19 cellular contexts compared by ENCODE assay signal in the genomic region with DNA sequence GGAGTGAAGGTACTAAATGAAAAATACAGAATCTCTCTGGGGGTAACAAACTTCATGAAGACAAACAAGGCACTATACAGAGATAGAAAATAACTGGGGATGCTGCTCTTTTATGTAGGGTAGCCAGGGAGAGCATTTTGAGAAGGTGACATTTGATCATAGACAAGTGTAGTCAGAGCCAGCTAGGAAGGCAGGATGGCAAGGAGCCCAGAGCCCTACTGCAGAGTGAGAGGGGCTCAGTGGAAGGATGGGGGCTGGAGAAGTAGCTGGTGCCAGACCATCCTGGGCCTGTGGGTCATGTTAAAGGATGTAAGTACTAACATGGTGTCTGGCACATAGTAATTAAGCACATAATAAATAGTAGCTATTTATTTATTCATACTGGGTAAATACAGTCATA.
"Had no signal": no experiment of that assay in that cellular context is flagged by ENCODE, and none has a peak within 500 bp of the region (broad histone marks: within the 10 kb centered on the region; RNA-seq: fewer than 3 reads in every experiment).

No MANE protein-coding gene starts in this region.

- ATAC-seq: gastrocnemius medialis; lower lobe of right lung; mucosa of descending colon; stimulated activated naive CD8-positive, alpha-beta T cell treated with anti-CD3 and anti-CD28 coated beads, Interleukin-15, amount 100 ng/mL, for 72 hours had no signal

- H3K4me1 Mint-ChIP-seq: activated naive CD4-positive, alpha-beta T cell treated with anti-CD3 and anti-CD28 coated beads, Interleukin-2, amount 50 U/mL, for 24 hours; central memory CD8-positive, alpha-beta T cell; stimulated activated naive CD8-positive, alpha-beta T cell treated with anti-CD3 and anti-CD28 coated beads, Interleukin-15, amount 100 ng/mL, for 72 hours had no signal

- H3K4me1 ChIP-seq: gastrocnemius medialis, lower lobe of right lung, parathyroid adenoma, tibial artery had no signal

- DNase-seq: activated CD4-positive, alpha-beta T cell treated with anti-CD3 and anti-CD28 coated beads for 1 hour; activated CD4-positive, alpha-beta T cell treated with anti-CD3 and anti-CD28 coated beads, Interleukin-2, amount 50 U/mL, for 1 hour; activated gamma-delta T cell treated with Interleukin-2 at 50 U/mL for 16 hours; activated T-cell treated with anti-CD3 and anti-CD28 coated beads, Interleukin-2, amount 50 U/mL, for 1 hour; esophagus squamous epithelium; gastrocnemius medialis; lower lobe of right lung; mesendoderm; mucosa of descending colon; stimulated activated CD4-positive, alpha-beta T cell treated with anti-CD3 and anti-CD28 coated beads, Interleukin-1b, Interleukin-23, amount 100 ng/mL, for 48 hours; stimulated activated naive CD8-positive, alpha-beta T cell treated with anti-CD3 and anti-CD28 coated beads, Interleukin-15, amount 100 ng/mL, for 72 hours; tibial artery had no signal

- H3K36me3 ChIP-seq: esophagus squamous epithelium, gastrocnemius medialis, lower lobe of right lung, right lobe of liver, tibial artery had no signal

- H3K9me3 ChIP-seq: esophagus squamous epithelium, gastrocnemius medialis, lower lobe of right lung, mucosa of descending colon, right lobe of liver, tibial artery had no signal

- H3K4me3 ChIP-seq: coronary artery, esophagus squamous epithelium, gastrocnemius medialis, lower lobe of right lung, mucosa of descending colon, right lobe of liver, skin epidermis, tibial artery had no signal

- H3K4me3 Mint-ChIP-seq: activated naive CD4-positive, alpha-beta T cell treated with anti-CD3 and anti-CD28 coated beads, Interleukin-2, amount 50 U/mL, for 24 hours; brain; central memory CD8-positive, alpha-beta T cell; stimulated activated naive CD8-positive, alpha-beta T cell treated with anti-CD3 and anti-CD28 coated beads, Interleukin-15, amount 100 ng/mL, for 72 hours had no signal

- H3K27me3 ChIP-seq: esophagus squamous epithelium, gastrocnemius medialis, right lobe of liver, tibial artery had no signal

- H3K9me3 Mint-ChIP-seq: activated naive CD4-positive, alpha-beta T cell treated with anti-CD3 and anti-CD28 coated beads, Interleukin-2, amount 50 U/mL, for 24 hours; brain; central memory CD8-positive, alpha-beta T cell; stimulated activated naive CD8-positive, alpha-beta T cell treated with anti-CD3 and anti-CD28 coated beads, Interleukin-15, amount 100 ng/mL, for 72 hours had no signal

- H3K27ac ChIP-seq: coronary artery, esophagus squamous epithelium, gastrocnemius medialis, lower lobe of right lung, parathyroid adenoma, right lobe of liver, skin epidermis, tibial artery had no signal

- H3K36me3 Mint-ChIP-seq: activated naive CD4-positive, alpha-beta T cell treated with anti-CD3 and anti-CD28 coated beads, Interleukin-2, amount 50 U/mL, for 24 hours had no signal

- H3K27ac Mint-ChIP-seq: activated naive CD4-positive, alpha-beta T cell treated with anti-CD3 and anti-CD28 coated beads, Interleukin-2, amount 50 U/mL, for 24 hours; brain; stimulated activated naive CD8-positive, alpha-beta T cell treated with anti-CD3 and anti-CD28 coated beads, Interleukin-15, amount 100 ng/mL, for 72 hours had no signal

- H3K27me3 Mint-ChIP-seq: brain; central memory CD8-positive, alpha-beta T cell; stimulated activated naive CD8-positive, alpha-beta T cell treated with anti-CD3 and anti-CD28 coated beads, Interleukin-15, amount 100 ng/mL, for 72 hours had no signal
